8 cellular contexts compared by ENCODE assay signal in genomic region chr12:108561852-108562347, GRCh38. TPM values are rescaled to one million over a fixed set of nuclear protein-coding genes. Genes with fewer than 3 reads are reported as not detected.
DNase-seq lines count a peak whose midpoint lies in the region; ATAC-seq and TF ChIP-seq lines count a peak whose summit lies in the region.

No MANE protein-coding gene starts in this region.

- H3K36me3 ChIP-seq in SK-N-SH (replicated peaks in 1 of 2; ENCODE audit: control insufficient read depth in 1 of 2, insufficient read depth in 2 of 2, low read length in 1 of 2): peaks cover 21 to 32% of the 10 kb centered on the region in 2 experiments
- peaks cover 9 to 37% (median 23%) of the 10 kb centered on the region in 4 donors for H3K36me3 ChIP-seq in sigmoid colon

- H3K79me2 ChIP-seq in SK-N-SH (ENCODE audit: insufficient read depth): peaks cover 69% of the 10 kb centered on the region

- peak overlapping the region; percentile 90 for H3K9ac ChIP-seq in SK-N-SH

- peak overlapping the region; percentile 99 for H2AFZ ChIP-seq in SK-N-SH (ENCODE audit: low read depth)

- peaks cover 16% of the 10 kb centered on the region for H4K20me1 ChIP-seq in SK-N-SH (ENCODE audit: insufficient read depth)

- H3K27me3 ChIP-seq in SK-N-SH (ENCODE audit: insufficient read depth): no peaks in the 10 kb centered on the region
- H3K27me3 ChIP-seq in sigmoid colon: no peaks in the 10 kb centered on the region

- TF ChIP-seq CTCF in SK-N-SH (IDR thresholded peaks at IDR 0.05) (no peak), fibroblast of the aortic adventitia (IDR thresholded peaks at IDR 0.05; ENCODE audit: insufficient read depth, low read length) (no peak), sigmoid colon (IDR thresholded peaks at IDR 0.05) (no peak)

- H3K4me2 ChIP-seq in SK-N-SH: peak overlapping the region; percentile 92

- no peak for TF ChIP-seq EP300 in SK-N-SH (IDR thresholded peaks at IDR 0.05; ENCODE audit: borderline replicate concordance in 1 of 2, low read depth in 1 of 2, low read length in 1 of 2)
- TF ChIP-seq EP300 in sigmoid colon (IDR thresholded peaks at IDR 0.05): no peak

- CTCF ChIA-PET in SK-N-SH (lab: Yijun Ruan, JAX): interaction anchor here (1.0 to 16.0 kb wide), 8 partner anchors 12 to 644 kb away, joined by 3 to 503 read pairs (median 5); partner anchors contain the start of gene TMEM119

- peaks cover 18% of the 10 kb centered on the region for H3F3A ChIP-seq in SK-N-SH (replicated peaks; ENCODE audit: insufficient read depth)

- POLR2A ChIA-PET in SK-N-SH (lab: Yijun Ruan, JAX): interaction anchor here (0.8 to 1.3 kb wide), 5 partner anchors 16 to 242 kb away, joined by 3 to 5 read pairs (median 3); partner anchors contain the start of gene SELPLG

- intact Hi-C loops in sigmoid colon (cut with DNase I): loop anchor here (1.0 to 5.0 kb wide), 4 partner anchors 169 to 536 kb away; partner anchors contain the start of genes CORO1C, SSH1 and USP30

- peaks cover 31 to 43% of the 10 kb centered on the region in 2 experiments for H3K4me1 ChIP-seq in SK-N-SH (ENCODE audit: control insufficient read depth in 1 of 2, insufficient read depth in 2 of 2, low read depth in 1 of 2, low read length in 1 of 2)
- H3K4me1 ChIP-seq in sigmoid colon: peaks cover 0 to 73% (median 66%) of the 10 kb centered on the region in 4 donors

- peak in 1 of 2 donors; percentile 0 for ATAC-seq in activated T-cell treated with anti-CD3 and anti-CD28 coated beads, Interleukin-2, amount 50 U/mL, for 4 hours
- ATAC-seq in GM18517 (IDR thresholded peaks at IDR 0.05; ENCODE audit: unreplicated experiment): no peak

- 1% methylated on average over 20 of the region's 20 CpGs for WGBS in SK-N-SH (ENCODE audit: low lambda C conversion rate)
- 1% methylated on average over 20 of the region's 20 CpGs for WGBS in sigmoid colon, 2 donors

- H3K36me3 Mint-ChIP-seq in activated T-cell treated with anti-CD3 and anti-CD28 coated beads, Interleukin-2, amount 50 U/mL, for 4 hours (ENCODE audit: insufficient read depth): peaks cover 21% of the 10 kb centered on the region

- DNase-seq in activated T-cell treated with anti-CD3 and anti-CD28 coated beads, Interleukin-2, amount 50 U/mL, for 4 hours: no peak
- DNase-seq in activated T-cell treated with anti-CD3 and anti-CD28 coated beads, Interleukin-2, amount 50 U/mL, for 48 hours: no peak
- DNase-seq in SK-N-SH (no peak), fibroblast of the aortic adventitia (ENCODE audit: low read depth) (no peak), sigmoid colon (no peak), LoVo (ENCODE audit: low spot score) (no peak), C1 segment of cervical spinal cord (lab: John Stamatoyannopoulos, UW) (no peak)

- H3K27me3 Mint-ChIP-seq in activated T-cell treated with anti-CD3 and anti-CD28 coated beads, Interleukin-2, amount 50 U/mL, for 4 hours (ENCODE audit: low read depth): no peaks in the 10 kb centered on the region

- no peaks in the 10 kb centered on the region for H3K9me2 ChIP-seq in SK-N-SH

- H3K9me3 ChIP-seq in SK-N-SH (no peaks in the 10 kb centered on the region), sigmoid colon (no peaks in the 10 kb centered on the region)

- H3K4me3 ChIP-seq in SK-N-SH (ENCODE audit: low read depth in 2 of 2, low read length in 1 of 2) (peak overlapping the region; percentile 67 to 97), fibroblast of the aortic adventitia (ENCODE audit: low read depth, low read length) (peak overlapping the region; percentile 99), sigmoid colon (peak overlapping the region; percentile 81 to 97 (median 86))

- H3K4me1 Mint-ChIP-seq in activated T-cell treated with anti-CD3 and anti-CD28 coated beads, Interleukin-2, amount 50 U/mL, for 4 hours (ENCODE audit: low read depth): peaks cover 58% of the 10 kb centered on the region

- H3K27ac ChIP-seq in SK-N-SH (ENCODE audit: low read depth in 2 of 2, low read length in 1 of 2) (peak overlapping the region; percentile 81 to 95), sigmoid colon (peak overlapping the region; percentile 93 to 98 (median 96))

- TF ChIP-seq POLR2A in sigmoid colon (IDR thresholded peaks at IDR 0.05): no peak

- H3K9me3 Mint-ChIP-seq in activated T-cell treated with anti-CD3 and anti-CD28 coated beads, Interleukin-2, amount 50 U/mL, for 4 hours: no peaks in the 10 kb centered on the region

- no peak for TF ChIP-seq RAD21 in SK-N-SH (IDR thresholded peaks at IDR 0.05; ENCODE audit: low read length)

- H3K4me3 Mint-ChIP-seq in activated T-cell treated with anti-CD3 and anti-CD28 coated beads, Interleukin-2, amount 50 U/mL, for 4 hours: peak overlapping the region; percentile 98

TF ChIP-seq in SK-N-SH, 30 proteins besides CTCF, POLR2A, EP300 and RAD21:
- TF ChIP-seq RXRA (IDR thresholded peaks at IDR 0.05; ENCODE audit: borderline replicate concordance, low read depth) (no peak), NRF1 (IDR thresholded peaks at IDR 0.05; ENCODE audit: low read depth, low read length) (no peak), GABPA (IDR thresholded peaks at IDR 0.05; ENCODE audit: low read depth) (no peak), ZBTB33 (IDR thresholded peaks at IDR 0.05; ENCODE audit: borderline replicate concordance, low read depth) (no peak), SMC3 (IDR thresholded peaks at IDR 0.05; ENCODE audit: low read depth, low read length) (no peak), USF2 (IDR thresholded peaks at IDR 0.05; ENCODE audit: borderline replicate concordance, low read depth, low read length) (no peak), RCOR1 (IDR thresholded peaks at IDR 0.05; ENCODE audit: low read length) (no peak), CHD2 (IDR thresholded peaks at IDR 0.05; ENCODE audit: low read length, partially characterized antibody) (no peak), FOXM1 (IDR thresholded peaks at IDR 0.05; ENCODE audit: low read depth) (no peak), POLR2AphosphoS5 (IDR thresholded peaks at IDR 0.05; ENCODE audit: low read depth, low read length) (no peak), TEAD4 (IDR thresholded peaks at IDR 0.05; ENCODE audit: borderline replicate concordance, insufficient read depth) (no peak)
TF ChIP-seq in SK-N-SH: peak in this region for 0.

RNA-seq across cellular contexts. Expression of gene ISCU, which starts 0.5 kb away (rescaled TPM):
- 10 to 100 TPM; 62.6 to 90.1 (median 78.7) TPM for total RNA-seq in activated T-cell treated with anti-CD3 and anti-CD28 coated beads, Interleukin-2, amount 50 U/mL, for 4 hours
- polyA plus RNA-seq in SK-N-SH (2012; rRNA removed) (165 and 166 TPM in 2 replicates), sigmoid colon (100 to 1,000 TPM; 117 to 243 (median 187) TPM)
- 165 and 208 TPM in 2 replicates for polyA plus RNA-seq in SK-N-SH (2012; cell fraction: cytosol; rRNA removed)
- 180 and 206 TPM in 2 replicates for polyA plus RNA-seq in SK-N-SH (2012; cell fraction: nucleus; rRNA removed)
- total RNA-seq in fibroblast of the aortic adventitia (ENCODE audit: low replicate concordance) (136 TPM in 2 replicates), sigmoid colon (100 to 1,000 TPM; 197 to 294 (median 260) TPM)

RNA-seq across cellular contexts. Expression of gene SART3, which starts 0.9 kb away (rescaled TPM):
- total RNA-seq in activated T-cell treated with anti-CD3 and anti-CD28 coated beads, Interleukin-2, amount 50 U/mL, for 4 hours: 10 to 100 TPM; 83.0 to 92.1 (median 89.4) TPM
- polyA plus RNA-seq in SK-N-SH (2012; rRNA removed) (23.4 and 28.9 TPM in 2 replicates), sigmoid colon (10 to 100 TPM; 15.3 to 29.9 (median 18.0) TPM)
- polyA plus RNA-seq in SK-N-SH (2012; cell fraction: cytosol; rRNA removed): 25.3 and 27.8 TPM in 2 replicates
- 61.7 and 64.4 TPM in 2 replicates for polyA plus RNA-seq in SK-N-SH (2012; cell fraction: nucleus; rRNA removed)
- total RNA-seq in fibroblast of the aortic adventitia (ENCODE audit: low replicate concordance) (46.6 and 105 TPM in 2 replicates), sigmoid colon (10 to 100 TPM; 45.3 to 69.1 (median 51.8) TPM)

RNA-seq across cellular contexts. Expression of gene TMEM119, which starts 36.0 kb away (rescaled TPM):
- total RNA-seq in activated T-cell treated with anti-CD3 and anti-CD28 coated beads, Interleukin-2, amount 50 U/mL, for 4 hours: under 1 TPM in 2 of 3 donors, not detected in 1; 0.08 to 0.54 TPM
- polyA plus RNA-seq in SK-N-SH (2012; rRNA removed) (25.7 and 28.2 TPM in 2 replicates), sigmoid colon (10 to 100 TPM in 1 of 3 donors, 1 to 10 TPM in 2; 1.8 to 16.9 (median 2.4) TPM)
- 19.1 and 26.9 TPM in 2 replicates for polyA plus RNA-seq in SK-N-SH (2012; cell fraction: cytosol; rRNA removed)
- 9.4 and 11.8 TPM in 2 replicates for polyA plus RNA-seq in SK-N-SH (2012; cell fraction: nucleus; rRNA removed)
- total RNA-seq in fibroblast of the aortic adventitia (ENCODE audit: low replicate concordance) (58.4 and 164 TPM in 2 replicates), sigmoid colon (10 to 100 TPM in 1 of 4 donors, 1 to 10 TPM in 2, under 1 TPM in 1; 0.95 to 11.6 (median 6.7) TPM)

RNA-seq across cellular contexts. Expression of gene FICD, which starts 46.8 kb away (rescaled TPM):
- 1 to 10 TPM; 6.2 to 9.2 (median 6.9) TPM for total RNA-seq in activated T-cell treated with anti-CD3 and anti-CD28 coated beads, Interleukin-2, amount 50 U/mL, for 4 hours
- polyA plus RNA-seq in SK-N-SH (2012; rRNA removed): 1.0 and 1.2 TPM in 2 replicates
- 1.2 and 1.4 TPM in 2 replicates for polyA plus RNA-seq in SK-N-SH (2012; cell fraction: cytosol; rRNA removed)
- 1.3 and 1.8 TPM in 2 replicates for polyA plus RNA-seq in SK-N-SH (2012; cell fraction: nucleus; rRNA removed)
- 7.6 and 11.6 TPM in 2 replicates for total RNA-seq in fibroblast of the aortic adventitia (ENCODE audit: low replicate concordance)
- total RNA-seq in sigmoid colon: 1 to 10 TPM; 2.9 to 5.4 (median 4.1) TPM
- polyA plus RNA-seq in sigmoid colon: 1 to 10 TPM in 2 of 3 donors, not detected in 1; 1.2 to 2.9 TPM
